20 cellular contexts compared by ENCODE assay signal in the genomic region with DNA sequence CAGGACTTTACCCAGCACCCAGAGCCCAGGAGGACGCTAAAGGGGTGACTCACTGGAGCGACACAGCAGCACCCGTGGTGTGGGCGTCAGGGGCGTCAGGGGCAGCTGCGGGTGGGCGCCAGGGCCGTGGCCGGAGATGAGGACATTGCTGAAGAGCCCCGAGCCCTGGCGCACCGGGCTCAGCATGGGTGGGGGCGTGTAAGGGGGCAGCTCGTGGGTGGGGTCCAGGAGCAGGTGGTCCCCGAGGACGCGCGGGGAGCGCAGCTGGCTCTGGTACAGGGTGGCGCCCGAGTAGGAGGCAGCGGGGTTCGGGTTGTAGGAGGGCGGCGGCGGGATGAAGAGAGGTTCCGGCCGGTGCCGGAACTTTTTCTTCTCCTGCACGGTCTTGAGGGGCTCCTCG. TPM values are rescaled to one million over a fixed set of nuclear protein-coding genes. Genes with fewer than 3 reads are reported as not detected.
DNase-seq lines count a peak whose midpoint lies in the region; ATAC-seq and TF ChIP-seq lines count a peak whose summit lies in the region.
"Had no signal": no experiment of that assay in that cellular context is flagged by ENCODE, and none has a peak within 500 bp of the region (broad histone marks: within the 10 kb centered on the region; RNA-seq: fewer than 3 reads in every experiment).

No MANE protein-coding gene starts in this region.

- POLR2A ChIA-PET in activated CD8-positive, alpha-beta T cell treated with anti-CD3 and anti-CD28 coated beads, Interleukin-2, amount 10 ng/mL, durations not matched to agents 7 days and 5 days (lab: Charles Lee) = no interaction called here

- CTCF ChIA-PET in activated CD8-positive, alpha-beta T cell treated with anti-CD3 and anti-CD28 coated beads, Interleukin-2, amount 10 ng/mL, durations not matched to agents 7 days and 5 days (lab: Charles Lee) = interaction anchor here (0.8 to 5.6 kb wide), 4 partner anchors 13 to 288 kb away, joined by 3 to 87 read pairs (median 10); no protein-coding TSS in a partner anchor

- WGBS in heart left ventricle, 4 donors = 92 to 96% (median 93%) methylated on average over 29 to 31 of the region's 31 CpGs

- H3K4me1 Mint-ChIP-seq in activated CD8-positive, alpha-beta T cell treated with anti-CD3 and anti-CD28 coated beads, Interleukin-2, amount 10 ng/mL, durations not matched to agents 7 days and 5 days (ENCODE audit: low read depth) = peaks cover 11% of the 10 kb centered on the region

- no peak for TF ChIP-seq POLR2A in heart left ventricle (IDR thresholded peaks at IDR 0.05)
- no peak for TF ChIP-seq POLR2A in gastrocnemius medialis (IDR thresholded peaks at IDR 0.05)

- peaks cover 44% of the 10 kb centered on the region for H3K4me1 ChIP-seq in left ventricle myocardium inferior
- peaks cover 0 to 37% (median 8%) of the 10 kb centered on the region in 12 donors for H3K4me1 ChIP-seq in heart left ventricle
- H3K4me1 ChIP-seq in gastrocnemius medialis = no peaks in the 10 kb centered on the region

- no peaks in the 10 kb centered on the region for H3K27me3 Mint-ChIP-seq in activated CD8-positive, alpha-beta T cell treated with anti-CD3 and anti-CD28 coated beads, Interleukin-2, amount 10 ng/mL, durations not matched to agents 7 days and 5 days (ENCODE audit: low read depth)
- H3K27me3 Mint-ChIP-seq: IgD-negative memory B cell had no signal

- DNase-seq in left ventricle myocardium inferior = no peak
- DNase-seq in heart left ventricle = no peak
- DNase-seq in islet precursor cell = peak; percentile 34
- no peak for DNase-seq in gastrocnemius medialis
- DNase-seq in activated CD8-positive, alpha-beta T cell treated with anti-CD3 and anti-CD28 coated beads, Interleukin-2, amount 10 ng/mL, durations not matched to agents 7 days and 5 days = no peak
- DNase-seq in SHP77 treated with DMSO at 0.1 percent for 48 hours (lab: John Stamatoyannopoulos, UW) = no peak
- no peak for DNase-seq in NCI-H1105 treated with DMSO at 0.1 percent for 48 hours (lab: John Stamatoyannopoulos, UW)
- DNase-seq: Calu3; CD8-positive, alpha-beta memory T cell; DMS153; Kasumi-1; MG63; NCI-H1417 treated with DMSO at 0.1 percent for 48 hours; NCI-H187; NCI-H446; NCI-H526; OCI-M1 had no signal

- no peak overlapping the region for H3K4me3 Mint-ChIP-seq in activated CD8-positive, alpha-beta T cell treated with anti-CD3 and anti-CD28 coated beads, Interleukin-2, amount 10 ng/mL, durations not matched to agents 7 days and 5 days
- H3K4me3 Mint-ChIP-seq: CD8-positive, alpha-beta memory T cell; IgD-negative memory B cell had no signal

- H3K9me3 ChIP-seq in left ventricle myocardium inferior (replicated peaks) = no peaks in the 10 kb centered on the region
- H3K9me3 ChIP-seq in heart left ventricle = no peaks in the 10 kb centered on the region
- H3K9me3 ChIP-seq in gastrocnemius medialis = no peaks in the 10 kb centered on the region
- H3K9me3 ChIP-seq: MG63 had no signal

- H3K27ac ChIP-seq in left ventricle myocardium inferior (replicated peaks) = peak overlapping the region; percentile 67
- peak overlapping the region in 1 of 12 donors; percentile 22 for H3K27ac ChIP-seq in heart left ventricle
- peak overlapping the region in 3 of 4 donors; percentile 15 to 62 (median 32) for H3K27ac ChIP-seq in gastrocnemius medialis
- H3K27ac ChIP-seq: C4-2B had no signal

- ATAC-seq in heart left ventricle (no peak), gastrocnemius medialis (no peak)
- no peak for ATAC-seq in activated CD8-positive, alpha-beta T cell treated with anti-CD3 and anti-CD28 coated beads, Interleukin-2, amount 10 ng/mL, durations not matched to agents 7 days and 5 days
- ATAC-seq: Right ventricle myocardium inferior had no signal

- no peaks in the 10 kb centered on the region for H3K9me3 Mint-ChIP-seq in activated CD8-positive, alpha-beta T cell treated with anti-CD3 and anti-CD28 coated beads, Interleukin-2, amount 10 ng/mL, durations not matched to agents 7 days and 5 days (ENCODE audit: insufficient read depth)
- H3K9me3 Mint-ChIP-seq: CD8-positive, alpha-beta memory T cell; IgD-negative memory B cell had no signal

- in situ Hi-C loops in gastrocnemius medialis (cut with MboI; ENCODE audit: low sequenced_read_pairs in 4 of 4) = loop anchor here (25.0 kb wide), 1 partner anchor 278 kb away; no protein-coding TSS in a partner anchor

- H3K4me3 ChIP-seq in left ventricle myocardium inferior (no peak overlapping the region), heart left ventricle (no peak overlapping the region), gastrocnemius medialis (no peak overlapping the region)
- H3K4me3 ChIP-seq: MG63 had no signal

- peaks cover 20% of the 10 kb centered on the region for H3K36me3 ChIP-seq in left ventricle myocardium inferior
- H3K36me3 ChIP-seq in heart left ventricle = peaks cover 0 to 48% (median 8%) of the 10 kb centered on the region in 9 donors
- no peaks in the 10 kb centered on the region for H3K36me3 ChIP-seq in gastrocnemius medialis
- H3K36me3 ChIP-seq: MG63 had no signal

- no peak for TF ChIP-seq CTCF in left ventricle myocardium inferior (IDR thresholded peaks at IDR 0.05; ENCODE audit: borderline replicate concordance)
- no peak for TF ChIP-seq CTCF in heart left ventricle (IDR thresholded peaks at IDR 0.05)
- no peak for TF ChIP-seq CTCF in gastrocnemius medialis (IDR thresholded peaks at IDR 0.05 in 4 of 5, conservative IDR thresholded peaks at IDR 0.05 in 1 of 5)

- intact Hi-C loops in left ventricle myocardium inferior (cut with micrococcal nuclease) = loop anchor here (10.0 kb wide), 2 partner anchors 196 to 276 kb away; a partner anchor contains a TSS
- intact Hi-C loops in heart left ventricle (cut with DNase I) = loop anchor here in 2 of 10 donors (2.0 to 5.0 kb wide), 2 partner anchors 276 to 288 kb away; no protein-coding TSS in a partner anchor
- intact Hi-C loops in gastrocnemius medialis (cut with DNase I; ENCODE audit: low total_unique reads) = no loop called here

- peaks cover 16% of the 10 kb centered on the region for H3K36me3 Mint-ChIP-seq in activated CD8-positive, alpha-beta T cell treated with anti-CD3 and anti-CD28 coated beads, Interleukin-2, amount 10 ng/mL, durations not matched to agents 7 days and 5 days (ENCODE audit: low read depth)

- no peak overlapping the region for H3K27ac Mint-ChIP-seq in activated CD8-positive, alpha-beta T cell treated with anti-CD3 and anti-CD28 coated beads, Interleukin-2, amount 10 ng/mL, durations not matched to agents 7 days and 5 days
- H3K27ac Mint-ChIP-seq: IgD-negative memory B cell had no signal

- H3K27me3 ChIP-seq in left ventricle myocardium inferior (ENCODE audit: low read depth) (no peaks in the 10 kb centered on the region), heart left ventricle (no peaks in the 10 kb centered on the region), gastrocnemius medialis (no peaks in the 10 kb centered on the region)
- H3K27me3 ChIP-seq: MG63 had no signal

RNA-seq across cellular contexts. Expression of a gene that starts 41.6 kb away (rescaled TPM):
- total RNA-seq in left ventricle myocardium inferior (64.3 TPM), heart left ventricle (10 to 100 TPM; 47.5 to 73.5 (median 57.3) TPM), gastrocnemius medialis (10 to 100 TPM; 52.2 to 63.7 (median 56.0) TPM)
- polyA plus RNA-seq in heart left ventricle = 10 to 100 TPM; 36.9 to 44.3 TPM
- total RNA-seq in activated CD8-positive, alpha-beta T cell treated with anti-CD3 and anti-CD28 coated beads, Interleukin-2, amount 10 ng/mL, durations not matched to agents 7 days and 5 days = 10 to 100 TPM; 32.6 to 33.8 TPM
